23 cellular contexts compared by ENCODE assay signal in the genomic region with DNA sequence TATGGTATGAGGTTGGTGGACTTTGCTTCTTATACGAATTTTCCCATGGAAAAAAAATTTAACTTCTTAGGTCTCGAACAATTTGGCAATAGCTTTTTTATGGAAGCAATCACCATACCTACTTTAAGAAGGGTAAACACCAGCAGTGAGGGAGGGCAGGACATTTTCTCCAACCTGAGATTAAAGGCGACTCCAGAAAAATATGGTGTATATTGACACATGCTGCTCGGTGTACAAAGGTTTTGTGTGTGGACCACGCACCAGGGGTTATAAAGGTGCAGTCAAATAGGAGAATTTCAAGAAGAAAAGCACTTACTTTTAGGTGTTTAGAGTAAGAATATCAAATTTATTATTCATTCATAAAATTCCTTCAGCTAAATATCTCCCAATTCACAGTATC. TPM values are rescaled to one million over a fixed set of nuclear protein-coding genes. Genes with fewer than 3 reads are reported as not detected.
"Had no signal": no experiment of that assay in that cellular context is flagged by ENCODE, and none has a peak within 500 bp of the region (broad histone marks: within the 10 kb centered on the region; RNA-seq: fewer than 3 reads in every experiment).

No MANE protein-coding gene starts in this region.

- H3K9me3 ChIP-seq: MG63, SJSA1 had no signal

- H3K36me3 ChIP-seq: MG63, SJSA1 had no signal

- DNase-seq: IMR-90, Karpas-422, KG1, MG63, NCI-H1092, NCI-H1105 treated with DMSO at 0.1 percent for 48 hours, NCI-H1417 treated with DMSO at 0.1 percent for 48 hours, NCI-H146, NCI-H1694 treated with DMSO at 0.1 percent for 48 hours, NCI-H1930, NCI-H2081, NCI-H2107, NCI-H2227 treated with DMSO at 0.1 percent for 48 hours, NCI-H524, NCI-H526 treated with DMSO at 0.1 percent for 48 hours, NCI-H748 treated with DMSO at 0.1 percent for 48 hours, Right ventricle myocardium superior, RPMI8226, SIG-M5 had no signal

- H3K27me3 ChIP-seq: MG63, SJSA1 had no signal

- H3K4me3 ChIP-seq: MG63, SJSA1, SK-N-MC had no signal

- H3K4me1 ChIP-seq: SJSA1 had no signal

- H3K27ac ChIP-seq: HL-60, SJSA1, SK-N-MC had no signal

RNA-seq across cellular contexts. Expression of gene SULT1E1, which starts 34.3 kb away (rescaled TPM):
- total RNA-seq: IMR-90, NCI-H460, Right ventricle myocardium superior, SJSA1 had no signal

RNA-seq across cellular contexts. Expression of gene CSN1S1, which starts 36.6 kb away (rescaled TPM):
- total RNA-seq: IMR-90, NCI-H460, Right ventricle myocardium superior, SJSA1 had no signal
